Comparison of ENCODE assay signal across 15 cellular contexts in genomic region chr17:55161935-55162555, GRCh38.
DNase-seq lines count a peak whose midpoint lies in the region; ATAC-seq, FAIRE-seq and TF ChIP-seq lines count a peak whose summit lies in the region.
"Had no signal": no experiment of that assay in that cellular context is flagged by ENCODE, and none has a peak within 500 bp of the region (broad histone marks: within the 10 kb centered on the region; RNA-seq: fewer than 3 reads in every experiment).

No MANE protein-coding gene starts in this region.

- TF ChIP-seq EP300 in GM12878 (IDR thresholded peaks at IDR 0.05; ENCODE audit: borderline replicate concordance in 1 of 2, control insufficient read depth in 1 of 2, low read depth in 2 of 2, low read length in 2 of 2) = no peak
- TF ChIP-seq EP300 in tibial nerve (IDR thresholded peaks at IDR 0.05) = no peak

- H3K27ac ChIP-seq in CD4-positive, CD25-positive, alpha-beta regulatory T cell (ENCODE audit: insufficient read depth, low read length, poor library complexity, severe bottlenecking) = no peak overlapping the region
- H3K27ac ChIP-seq in GM12878 (ENCODE audit: control insufficient read depth, insufficient read depth) = no peak overlapping the region
- no peak overlapping the region for H3K27ac ChIP-seq in tibial nerve
- H3K27ac ChIP-seq: dorsolateral prefrontal cortex, parathyroid adenoma, tibial artery, VCaP had no signal

- H3K9ac ChIP-seq in GM12878 (ENCODE audit: control insufficient read depth, insufficient read depth, low read length) = no peak overlapping the region
- H3K9ac ChIP-seq: parathyroid adenoma had no signal

- H3K4me1 Mint-ChIP-seq in CD4-positive, CD25-positive, alpha-beta regulatory T cell = no peaks in the 10 kb centered on the region

- no peaks in the 10 kb centered on the region for H3K9me3 Mint-ChIP-seq in CD4-positive, CD25-positive, alpha-beta regulatory T cell
- H3K9me3 Mint-ChIP-seq: activated T-helper 1 cell treated with anti-CD3 and anti-CD28 coated beads, Interleukin-12 subunit alpha, Interleukin-12 subunit beta, Interleukin-2, Interleukin-4 antibody, amounts not matched to agents 30 ng/mL and 10 ng/mL and 1 ng/mL, durations not matched to agents 14 hours and 24 hours and 36 hours had no signal

- POLR2A ChIA-PET in GM12878 (lab: Charles Lee) = no interaction called here

- SMC1A ChIA-PET in GM12878 (lab: Charles Lee; ENCODE audit: uncharacterized antibody, unreplicated experiment) = interaction anchor here (2.0 kb wide), 1 partner anchor 13 kb away, joined by 6 read pairs; no protein-coding TSS in a partner anchor

- H3K4me3 Mint-ChIP-seq in CD4-positive, CD25-positive, alpha-beta regulatory T cell = no peak overlapping the region
- H3K4me3 Mint-ChIP-seq: activated T-helper 1 cell treated with anti-CD3 and anti-CD28 coated beads, Interleukin-12 subunit alpha, Interleukin-12 subunit beta, Interleukin-2, Interleukin-4 antibody, amounts not matched to agents 30 ng/mL and 10 ng/mL and 1 ng/mL, durations not matched to agents 14 hours and 24 hours and 36 hours had no signal

- no TSS peak for BruUV-seq in GM12878 (replicated peaks; lab: Mats Ljungman, UMichigan)

- no peaks in the 10 kb centered on the region for H3K79me2 ChIP-seq in GM12878 (ENCODE audit: control insufficient read depth, insufficient read depth, low read length)
- H3K79me2 ChIP-seq: parathyroid adenoma had no signal

- no peak overlapping the region for H3K4me2 ChIP-seq in GM12878 (ENCODE audit: control insufficient read depth, insufficient read depth)

- 62% methylated on average over 7 of the region's 7 CpGs for WGBS in GM12878 (ENCODE audit: insufficient coverage, insufficient replicate concordance, low lambda C conversion rate, missing lambda C conversion rate)
- 64 to 71% methylated on average over 7 of the region's 7 CpGs for WGBS in tibial nerve, 2 donors

- TF ChIP-seq POLR2A in GM12878 (IDR thresholded peaks at IDR 0.05; ENCODE audit: low read depth, low read length) (no peak), tibial nerve (IDR thresholded peaks at IDR 0.05) (no peak)

- RAD21 ChIA-PET in GM12878 (lab: Charles Lee; ENCODE audit: unreplicated experiment) = no interaction called here

- H3K4me1 ChIP-seq in CD4-positive, CD25-positive, alpha-beta regulatory T cell (ENCODE audit: control insufficient read depth, insufficient read depth, low read length, poor library complexity, severe bottlenecking) = no peaks in the 10 kb centered on the region
- H3K4me1 ChIP-seq in GM12878 (ENCODE audit: control insufficient read depth, insufficient read depth, low read length) = peaks cover 4% of the 10 kb centered on the region; the same call in 1 of the 2 replicates
- no peaks in the 10 kb centered on the region for H3K4me1 ChIP-seq in tibial nerve
- H3K4me1 ChIP-seq: parathyroid adenoma, tibial artery had no signal

- in situ Hi-C loops in GM12878 (cut with MboI) = no loop called here

- H3K4me3 ChIP-seq in CD4-positive, CD25-positive, alpha-beta regulatory T cell (ENCODE audit: low read depth, low read length) = no peak overlapping the region
- H3K4me3 ChIP-seq in GM12878 (no peak overlapping the region), tibial nerve (no peak overlapping the region)
- H3K4me3 ChIP-seq: dorsolateral prefrontal cortex, tibial artery had no signal

- intact Hi-C loops in GM12878 (cut with micrococcal nuclease; ENCODE audit: unreplicated experiment) = no loop called here

- H3K36me3 ChIP-seq in CD4-positive, CD25-positive, alpha-beta regulatory T cell (ENCODE audit: control insufficient read depth, insufficient read depth, low read length) = no peaks in the 10 kb centered on the region
- H3K36me3 ChIP-seq in GM12878 (ENCODE audit: control insufficient read depth in 2 of 2, insufficient read depth in 2 of 2, low read length in 1 of 2) (no peaks in the 10 kb centered on the region; a peak in 2 of 4 replicates), tibial nerve (peaks cover 0 to 15% (median 0%) of the 10 kb centered on the region in 3 donors)

- H3K36me3 Mint-ChIP-seq in CD4-positive, CD25-positive, alpha-beta regulatory T cell = peaks cover 48% of the 10 kb centered on the region

- peak overlapping the region in 2 of 3 donors; percentile 32 to 52 for H3K27ac Mint-ChIP-seq in CD4-positive, CD25-positive, alpha-beta regulatory T cell
- H3K27ac Mint-ChIP-seq: activated T-helper 1 cell treated with anti-CD3 and anti-CD28 coated beads, Interleukin-12 subunit alpha, Interleukin-12 subunit beta, Interleukin-2, Interleukin-4 antibody, amounts not matched to agents 30 ng/mL and 10 ng/mL and 1 ng/mL, durations not matched to agents 14 hours and 24 hours and 36 hours had no signal

- H3K27me3 ChIP-seq in CD4-positive, CD25-positive, alpha-beta regulatory T cell (ENCODE audit: control insufficient read depth, insufficient read depth, low read length) = no peaks in the 10 kb centered on the region
- H3K27me3 ChIP-seq in GM12878 (replicated peaks in 1 of 2; ENCODE audit: control insufficient read depth in 2 of 2, insufficient read depth in 2 of 2, low read length in 1 of 2) (no peaks in the 10 kb centered on the region), tibial nerve (no peaks in the 10 kb centered on the region)
- H3K27me3 ChIP-seq: dorsolateral prefrontal cortex, tibial artery had no signal

- TF ChIP-seq CTCF in GM12878 (IDR thresholded peaks at IDR 0.05 in 2 of 3, conservative IDR thresholded peaks at IDR 0.05 in 1 of 3; ENCODE audit: control insufficient read depth in 2 of 3, extremely low read depth in 1 of 3, insufficient read depth in 1 of 3, low read depth in 3 of 3, low read length in 3 of 3) (no peak), GM20000 (IDR thresholded peaks at IDR 0.05; ENCODE audit: extremely low read depth, missing control alignments) (no peak), tibial nerve (IDR thresholded peaks at IDR 0.05) (no peak)

- no peaks in the 10 kb centered on the region for H3K27me3 Mint-ChIP-seq in CD4-positive, CD25-positive, alpha-beta regulatory T cell

- no peaks in the 10 kb centered on the region for H3K9me3 ChIP-seq in CD4-positive, CD25-positive, alpha-beta regulatory T cell (ENCODE audit: control insufficient read depth in 2 of 2, low read length in 2 of 2)
- H3K9me3 ChIP-seq in GM12878 (replicated peaks; ENCODE audit: control insufficient read depth, insufficient read depth, low read length) (no peaks in the 10 kb centered on the region), tibial nerve (no peaks in the 10 kb centered on the region)
- H3K9me3 ChIP-seq: tibial artery had no signal

- TF ChIP-seq RAD21 in GM12878 (IDR thresholded peaks at IDR 0.05; ENCODE audit: insufficient read depth, low read depth, low read length) = no peak

- CTCF ChIA-PET in GM12878 (lab: Yijun Ruan, JAX) = no interaction called here

- ATAC-seq in CD4-positive, CD25-positive, alpha-beta regulatory T cell (ENCODE audit: low read depth in 2 of 2) = no peak
- ATAC-seq in GM12878 = 0 out of 3 replicates have a peak, but pooled peaks have one; percentile 27
- no peak for ATAC-seq in left lobe of liver
- ATAC-seq in HG02678 (IDR thresholded peaks at IDR 0.05; ENCODE audit: unreplicated experiment) = no peak

- peak in 1 of 3 donors; percentile 14 for DNase-seq in CD4-positive, CD25-positive, alpha-beta regulatory T cell
- peak; percentile 97 for DNase-seq in HT1080 (ENCODE audit: low read depth)
- no peak for DNase-seq in GM12878 (ENCODE audit: low read depth, low spot score)
- peak; percentile 98 for DNase-seq in kidney tubule cell (ENCODE audit: low spot score)
- no peak for DNase-seq in GM20000 (ENCODE audit: low spot score)
- DNase-seq in left lobe of liver (ENCODE audit: low spot score) = no peak
- no peak for DNase-seq in tibial nerve (ENCODE audit: low spot score in 2 of 2)
- DNase-seq: dorsolateral prefrontal cortex, GOT3, OCI-M1, tibial artery had no signal

- no peak for FAIRE-seq in GM12878 (lab: Jason Lieb, UNC)

- no peaks in the 10 kb centered on the region for H4K20me1 ChIP-seq in GM12878 (ENCODE audit: control insufficient read depth, insufficient read depth)

- no peak overlapping the region for H2AFZ ChIP-seq in GM12878 (ENCODE audit: control insufficient read depth, low read depth, low read length)
- H2AFZ ChIP-seq: parathyroid adenoma had no signal

TF ChIP-seq in GM12878, 131 proteins besides CTCF, POLR2A, EP300 and RAD21:
- TF ChIP-seq ZNF687 (IDR thresholded peaks at IDR 0.05) (no peak), CBX5 (IDR thresholded peaks at IDR 0.05; ENCODE audit: low read depth) (no peak)

Comparison
In these comparisons a context has a peak if more than half of its experiments do, and no peak if none do; other contexts are left out.
1. DNase-seq: peak in HT1080 (single experiment) and kidney tubule cell (single experiment); none in GM12878 (single experiment), GM20000 (single experiment), left lobe of liver (single experiment) and tibial nerve (0 of 2).